ENCODE assay signal across 1 cellular context in the genomic region with DNA sequence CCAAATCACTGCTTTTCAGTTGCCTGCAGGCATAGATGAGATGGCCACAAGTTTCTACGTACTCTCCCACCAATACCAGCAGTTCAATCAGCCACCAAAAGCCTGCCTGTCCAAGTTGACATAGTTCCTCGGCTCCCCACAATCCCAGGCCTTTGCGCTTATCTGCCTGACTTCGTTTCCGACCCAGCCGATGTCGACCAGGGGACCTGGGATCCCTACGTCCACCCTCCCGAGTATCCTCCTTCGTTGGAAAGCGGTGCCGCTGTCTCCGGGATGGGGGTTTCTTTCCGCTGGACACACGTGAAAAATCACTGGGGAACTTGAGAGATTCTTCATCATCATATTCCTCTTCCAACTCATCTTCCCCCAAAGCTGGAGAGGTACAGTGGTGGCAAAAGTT.
TF ChIP-seq lines count a peak whose summit lies in the region.

No MANE protein-coding gene starts in this region.

TF ChIP-seq in K562, 482 proteins besides CTCF, POLR2A, EP300 and RAD21:
- TF ChIP-seq KLF16 (IDR thresholded peaks at IDR 0.05) (no peak), NFRKB (IDR thresholded peaks at IDR 0.05; ENCODE audit: low read depth) (no peak), FOXP1 (CRISPR knock-in tag; IDR thresholded peaks at IDR 0.05) (no peak), SMARCA5 (IDR thresholded peaks at IDR 0.05) (no peak), ZNF311 (CRISPR knock-in tag; IDR thresholded peaks at IDR 0.05) (no peak), FOS (IDR thresholded peaks at IDR 0.05; ENCODE audit: extremely low read depth, insufficient read length) (no peak), MXI1 (IDR thresholded peaks at IDR 0.05; ENCODE audit: low read depth, low read length) (no peak)
- TF ChIP-seq, protein P1, sequence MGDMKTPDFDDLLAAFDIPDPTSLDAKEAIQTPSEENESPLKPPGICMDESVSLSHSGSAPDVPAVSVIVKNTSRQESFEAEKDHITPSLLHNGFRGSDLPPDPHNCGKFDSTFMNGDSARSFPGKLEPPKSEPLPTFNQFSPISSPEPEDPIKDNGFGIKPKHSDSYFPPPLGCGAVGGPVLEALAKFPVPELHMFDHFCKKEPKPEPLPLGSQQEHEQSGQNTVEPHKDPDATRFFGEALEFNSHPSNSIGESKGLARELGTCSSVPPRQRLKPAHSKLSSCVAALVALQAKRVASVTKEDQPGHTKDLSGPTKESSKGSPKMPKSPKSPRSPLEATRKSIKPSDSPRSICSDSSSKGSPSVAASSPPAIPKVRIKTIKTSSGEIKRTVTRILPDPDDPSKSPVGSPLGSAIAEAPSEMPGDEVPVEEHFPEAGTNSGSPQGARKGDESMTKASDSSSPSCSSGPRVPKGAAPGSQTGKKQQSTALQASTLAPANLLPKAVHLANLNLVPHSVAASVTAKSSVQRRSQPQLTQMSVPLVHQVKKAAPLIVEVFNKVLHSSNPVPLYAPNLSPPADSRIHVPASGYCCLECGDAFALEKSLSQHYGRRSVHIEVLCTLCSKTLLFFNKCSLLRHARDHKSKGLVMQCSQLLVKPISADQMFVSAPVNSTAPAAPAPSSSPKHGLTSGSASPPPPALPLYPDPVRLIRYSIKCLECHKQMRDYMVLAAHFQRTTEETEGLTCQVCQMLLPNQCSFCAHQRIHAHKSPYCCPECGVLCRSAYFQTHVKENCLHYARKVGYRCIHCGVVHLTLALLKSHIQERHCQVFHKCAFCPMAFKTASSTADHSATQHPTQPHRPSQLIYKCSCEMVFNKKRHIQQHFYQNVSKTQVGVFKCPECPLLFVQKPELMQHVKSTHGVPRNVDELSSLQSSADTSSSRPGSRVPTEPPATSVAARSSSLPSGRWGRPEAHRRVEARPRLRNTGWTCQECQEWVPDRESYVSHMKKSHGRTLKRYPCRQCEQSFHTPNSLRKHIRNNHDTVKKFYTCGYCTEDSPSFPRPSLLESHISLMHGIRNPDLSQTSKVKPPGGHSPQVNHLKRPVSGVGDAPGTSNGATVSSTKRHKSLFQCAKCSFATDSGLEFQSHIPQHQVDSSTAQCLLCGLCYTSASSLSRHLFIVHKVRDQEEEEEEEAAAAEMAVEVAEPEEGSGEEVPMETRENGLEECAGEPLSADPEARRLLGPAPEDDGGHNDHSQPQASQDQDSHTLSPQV (IDR thresholded peaks at IDR 0.05): no peak
